ENCODE assay signal across 24 cellular contexts in genomic region chr15:41981373-41982132, GRCh38. TPM values are rescaled to one million over a fixed set of nuclear protein-coding genes. Genes with fewer than 3 reads are reported as not detected.
DNase-seq lines count a peak whose midpoint lies in the region; ATAC-seq and TF ChIP-seq lines count a peak whose summit lies in the region.
"Had no signal": no experiment of that assay in that cellular context is flagged by ENCODE, and none has a peak within 500 bp of the region (broad histone marks: within the 10 kb centered on the region; RNA-seq: fewer than 3 reads in every experiment).

No MANE protein-coding gene starts in this region.

- peaks cover 13% of the 10 kb centered on the region for H3K27me3 Mint-ChIP-seq in activated naive CD4-positive, alpha-beta T cell treated with anti-CD3 and anti-CD28 coated beads, Interleukin-2, amount 10 ng/mL, durations not matched to agents 7 days and 5 days
- no peaks in the 10 kb centered on the region for H3K27me3 Mint-ChIP-seq in activated T-helper 17 cell treated with anti-CD3 and anti-CD28 coated beads, Interleukin-2, amount 50 U/mL, for 72 hours
- no peaks in the 10 kb centered on the region for H3K27me3 Mint-ChIP-seq in CD4-positive, alpha-beta T cell
- H3K27me3 Mint-ChIP-seq: stimulated activated naive B cell treated with anti-CD40 and anti-IgM and Interleukin-4, amounts not matched to agents 10 μg/mL and 1 μg/mL and 100 μg/mL, for 72 hours; T-helper 17 cell had no signal

- POLR2A ChIA-PET in CD4-positive, alpha-beta T cell (lab: Charles Lee) = interaction anchor here (1.1 to 1.3 kb wide), 2 partner anchors 9 to 11 kb away, joined by 3 to 4 read pairs; partner anchors contain the start of gene EHD4

- peaks cover 36% of the 10 kb centered on the region for H3K4me1 Mint-ChIP-seq in activated naive CD4-positive, alpha-beta T cell treated with anti-CD3 and anti-CD28 coated beads, Interleukin-2, amount 10 ng/mL, durations not matched to agents 7 days and 5 days
- peaks cover 11% of the 10 kb centered on the region for H3K4me1 Mint-ChIP-seq in activated T-helper 17 cell treated with anti-CD3 and anti-CD28 coated beads, Interleukin-2, amount 50 U/mL, for 72 hours
- H3K4me1 Mint-ChIP-seq in CD4-positive, alpha-beta T cell (ENCODE audit: low read depth) = no peaks in the 10 kb centered on the region
- H3K4me1 Mint-ChIP-seq: central memory CD8-positive, alpha-beta T cell; naive B cell; stimulated activated naive B cell treated with anti-CD40 and anti-IgM and Interleukin-4, amounts not matched to agents 10 μg/mL and 1 μg/mL and 100 μg/mL, for 72 hours had no signal

- no peak for DNase-seq in activated naive CD4-positive, alpha-beta T cell treated with anti-CD3 and anti-CD28 coated beads, Interleukin-2, amount 10 ng/mL, durations not matched to agents 7 days and 5 days
- DNase-seq in activated naive CD4-positive, alpha-beta T cell (lab: John Stamatoyannopoulos, UW) = no peak
- DNase-seq in left lobe of liver (ENCODE audit: low spot score) (peak; percentile 28), ureter (ENCODE audit: low spot score) (peak; percentile 10), omental fat pad (ENCODE audit: low spot score) (no peak)
- no peak for DNase-seq in CD4-positive, alpha-beta T cell
- DNase-seq: activated CD4-positive, CD25-positive, alpha-beta regulatory T cell; activated T-cell treated with anti-CD3 and anti-CD28 coated beads, Interleukin-2, amount 50 U/mL, for 4 hours; lower lobe of right lung; naive B cell; NCI-H226; Right ventricle myocardium superior; stimulated activated CD4-positive, alpha-beta T cell treated with anti-CD3 and anti-CD28 coated beads, Interleukin-12 subunit alpha, Interleukin-12 subunit beta, amount 100 ng/mL, for 4 hours; stimulated activated naive B cell treated with anti-CD40 and anti-IgM and Interleukin-4, amounts not matched to agents 10 μg/mL and 1 μg/mL and 100 μg/mL, for 72 hours; T-helper 17 cell had no signal

- TF ChIP-seq CTCF in CD4-positive, alpha-beta T cell (IDR thresholded peaks at IDR 0.05) = no peak
- TF ChIP-seq CTCF in omental fat pad (IDR thresholded peaks at IDR 0.05) = no peak

- CTCF ChIA-PET in activated naive CD4-positive, alpha-beta T cell treated with anti-CD3 and anti-CD28 coated beads, Interleukin-2, amount 10 ng/mL, durations not matched to agents 7 days and 5 days (lab: Charles Lee) = interaction anchor here (1.1 to 1.8 kb wide), 3 partner anchors 8 to 44 kb away, joined by 3 to 6 read pairs (median 4); no protein-coding TSS in a partner anchor
- CTCF ChIA-PET in CD4-positive, alpha-beta T cell (lab: Charles Lee) = no interaction called here

- no peak overlapping the region for H3K4me3 Mint-ChIP-seq in activated naive CD4-positive, alpha-beta T cell treated with anti-CD3 and anti-CD28 coated beads, Interleukin-2, amount 10 ng/mL, durations not matched to agents 7 days and 5 days
- H3K4me3 Mint-ChIP-seq in activated T-helper 17 cell treated with anti-CD3 and anti-CD28 coated beads, Interleukin-2, amount 50 U/mL, for 72 hours = peak overlapping the region; percentile 49
- no peak overlapping the region for H3K4me3 Mint-ChIP-seq in CD4-positive, alpha-beta T cell
- H3K4me3 Mint-ChIP-seq: activated T-cell treated with anti-CD3 and anti-CD28 coated beads, Interleukin-2, amount 50 U/mL, for 4 hours; central memory CD8-positive, alpha-beta T cell; naive B cell; stimulated activated naive B cell treated with anti-CD40 and anti-IgM and Interleukin-4, amounts not matched to agents 10 μg/mL and 1 μg/mL and 100 μg/mL, for 72 hours; T-helper 17 cell had no signal

- no peaks in the 10 kb centered on the region for H3K9me3 Mint-ChIP-seq in activated naive CD4-positive, alpha-beta T cell treated with anti-CD3 and anti-CD28 coated beads, Interleukin-2, amount 10 ng/mL, durations not matched to agents 7 days and 5 days
- H3K9me3 Mint-ChIP-seq in activated T-helper 17 cell treated with anti-CD3 and anti-CD28 coated beads, Interleukin-2, amount 50 U/mL, for 72 hours = no peaks in the 10 kb centered on the region
- no peaks in the 10 kb centered on the region for H3K9me3 Mint-ChIP-seq in CD4-positive, alpha-beta T cell
- H3K9me3 Mint-ChIP-seq: activated T-cell treated with anti-CD3 and anti-CD28 coated beads, Interleukin-2, amount 50 U/mL, for 4 hours; central memory CD8-positive, alpha-beta T cell; naive B cell; stimulated activated naive B cell treated with anti-CD40 and anti-IgM and Interleukin-4, amounts not matched to agents 10 μg/mL and 1 μg/mL and 100 μg/mL, for 72 hours had no signal

- H3K27ac Mint-ChIP-seq in activated naive CD4-positive, alpha-beta T cell treated with anti-CD3 and anti-CD28 coated beads, Interleukin-2, amount 10 ng/mL, durations not matched to agents 7 days and 5 days = peak overlapping the region; percentile 86
- H3K27ac Mint-ChIP-seq in activated T-helper 17 cell treated with anti-CD3 and anti-CD28 coated beads, Interleukin-2, amount 50 U/mL, for 72 hours = no peak overlapping the region
- H3K27ac Mint-ChIP-seq in CD4-positive, alpha-beta T cell = no peak overlapping the region
- H3K27ac Mint-ChIP-seq: naive B cell; stimulated activated naive B cell treated with anti-CD40 and anti-IgM and Interleukin-4, amounts not matched to agents 10 μg/mL and 1 μg/mL and 100 μg/mL, for 72 hours had no signal

- H3K27me3 ChIP-seq in CD4-positive, alpha-beta T cell (ENCODE audit: control insufficient read depth, insufficient read depth, low read length) = no peaks in the 10 kb centered on the region
- H3K27me3 ChIP-seq: adrenal gland, vagina had no signal

- H3K9me3 ChIP-seq in CD4-positive, alpha-beta T cell (ENCODE audit: control insufficient read depth, low read length) = no peaks in the 10 kb centered on the region
- H3K9me3 ChIP-seq: adrenal gland, lower lobe of right lung, psoas muscle, vagina had no signal

- no peak overlapping the region for H3K27ac ChIP-seq in CD4-positive, alpha-beta T cell (ENCODE audit: low read depth, low read length)
- H3K27ac ChIP-seq: adrenal gland, lower lobe of right lung, psoas muscle, vagina had no signal

- H3K36me3 Mint-ChIP-seq in activated naive CD4-positive, alpha-beta T cell treated with anti-CD3 and anti-CD28 coated beads, Interleukin-2, amount 10 ng/mL, durations not matched to agents 7 days and 5 days = no peaks in the 10 kb centered on the region
- no peaks in the 10 kb centered on the region for H3K36me3 Mint-ChIP-seq in activated T-helper 17 cell treated with anti-CD3 and anti-CD28 coated beads, Interleukin-2, amount 50 U/mL, for 72 hours (ENCODE audit: low read depth)
- no peaks in the 10 kb centered on the region for H3K36me3 Mint-ChIP-seq in CD4-positive, alpha-beta T cell (ENCODE audit: low read depth)
- H3K36me3 Mint-ChIP-seq: naive B cell; stimulated activated naive B cell treated with anti-CD40 and anti-IgM and Interleukin-4, amounts not matched to agents 10 μg/mL and 1 μg/mL and 100 μg/mL, for 72 hours had no signal

- ATAC-seq in activated T-helper 17 cell treated with anti-CD3 and anti-CD28 coated beads, Interleukin-2, amount 50 U/mL, for 72 hours (replicated peaks) = peak; percentile 43
- ATAC-seq in left lobe of liver (no peak), GM18520 (IDR thresholded peaks at IDR 0.05; ENCODE audit: unreplicated experiment) (no peak), omental fat pad (ENCODE audit: low FRiP score) (no peak)
- ATAC-seq in CD4-positive, alpha-beta T cell (ENCODE audit: poor library complexity) = no peak
- ATAC-seq: activated T-cell treated with anti-CD3 and anti-CD28 coated beads, Interleukin-2, amount 50 U/mL, for 4 hours; HCT116; lower lobe of right lung; psoas muscle; stimulated activated naive B cell treated with anti-CD40 and anti-IgM and Interleukin-4, amounts not matched to agents 10 μg/mL and 1 μg/mL and 100 μg/mL, for 72 hours; T-helper 17 cell had no signal

- intact Hi-C loops in CD4-positive, alpha-beta T cell (cut with DNase I, micrococcal nuclease) = no loop called here

RNA-seq across cellular contexts. Expression of gene EHD4, which starts 9.2 kb away (rescaled TPM):
- 10 to 100 TPM; 51.0 to 56.3 TPM for total RNA-seq in activated T-helper 17 cell treated with anti-CD3 and anti-CD28 coated beads, Interleukin-2, amount 50 U/mL, for 72 hours
- total RNA-seq in left lobe of liver (5.3 TPM), ureter (64.1 TPM), omental fat pad (10 to 100 TPM; 30.5 to 88.6 (median 37.8) TPM)
- 10 to 100 TPM; 39.8 to 40.5 TPM for total RNA-seq in CD4-positive, alpha-beta T cell

RNA-seq across cellular contexts. Expression of gene PLA2G4E, which starts 39.3 kb away (rescaled TPM):
- total RNA-seq in activated T-helper 17 cell treated with anti-CD3 and anti-CD28 coated beads, Interleukin-2, amount 50 U/mL, for 72 hours = under 1 TPM in 1 of 2 donors, not detected in 1; 0.13 TPM
- not detected for total RNA-seq in left lobe of liver
- total RNA-seq in ureter = 0.34 TPM
- total RNA-seq in CD4-positive, alpha-beta T cell = not detected
- under 1 TPM in 1 of 4 donors, not detected in 3; 0.12 TPM for total RNA-seq in omental fat pad
- total RNA-seq: activated T-cell treated with anti-CD3 and anti-CD28 coated beads, Interleukin-2, amount 50 U/mL, for 4 hours; frontal cortex; HT1080; Right ventricle myocardium superior; T-helper 17 cell had no signal

Comparison
In these comparisons a context has a peak if more than half of its experiments do, and no peak if none do; other contexts are left out.
1. DNase-seq: peak in left lobe of liver (single experiment) and ureter (single experiment); none in activated naive CD4-positive, alpha-beta T cell treated with anti-CD3 and anti-CD28 coated beads, Interleukin-2, amount 10 ng/mL, durations not matched to agents 7 days and 5 days (single experiment), activated naive CD4-positive, alpha-beta T cell (0 of 4), CD4-positive, alpha-beta T cell (0 of 10) and omental fat pad (single experiment).